Comparison of ENCODE assay signal across 15 cellular contexts in genomic region chr3:12222765-12223485, GRCh38.
DNase-seq lines count a peak whose midpoint lies in the region; ATAC-seq and TF ChIP-seq lines count a peak whose summit lies in the region.
"Had no signal": no experiment of that assay in that cellular context is flagged by ENCODE, and none has a peak within 500 bp of the region (broad histone marks: within the 10 kb centered on the region; RNA-seq: fewer than 3 reads in every experiment).

No MANE protein-coding gene starts in this region.

- H2AFZ ChIP-seq in osteoblast (ENCODE audit: low read length), result no peak overlapping the region

- H3K27me3 Mint-ChIP-seq in immature natural killer cell (ENCODE audit: low read depth in 3 of 3), result peaks cover 2 to 3% (median 3%) of the 10 kb centered on the region in 3 donors

- no peak overlapping the region for H3K4me3 ChIP-seq in NB4 (ENCODE audit: low read depth, low read length)
- no peak overlapping the region for H3K4me3 ChIP-seq in osteoblast (ENCODE audit: insufficient read depth, low read length)
- H3K4me3 ChIP-seq: GM12878 had no signal

- no peaks in the 10 kb centered on the region for H3K9me3 ChIP-seq in osteoblast (ENCODE audit: low read depth, low read length)

- peaks cover 0 to 19% (median 4%) of the 10 kb centered on the region in 6 donors for H3K9me3 Mint-ChIP-seq in immature natural killer cell
- H3K9me3 Mint-ChIP-seq: H9 had no signal

- no peak overlapping the region for H3K27ac ChIP-seq in osteoblast (ENCODE audit: low read depth, low read length)

- H3K4me3 Mint-ChIP-seq in immature natural killer cell, result no peak overlapping the region
- H3K4me3 Mint-ChIP-seq: brain, H9 had no signal

- peaks cover 27% of the 10 kb centered on the region for H3K4me1 ChIP-seq in osteoblast (ENCODE audit: insufficient read depth, low read length)

- no peaks in the 10 kb centered on the region for H3K4me1 Mint-ChIP-seq in immature natural killer cell
- H3K4me1 Mint-ChIP-seq: brain had no signal

- ATAC-seq in esophagus mucosa, result peak; percentile 67
- ATAC-seq in left ventricle myocardium superior, result no peak
- ATAC-seq: GM12878, Right ventricle myocardium inferior had no signal

- H3K79me2 ChIP-seq in osteoblast (ENCODE audit: insufficient read depth, low read length), result no peaks in the 10 kb centered on the region

- no peak overlapping the region for H3K27ac Mint-ChIP-seq in immature natural killer cell
- H3K27ac Mint-ChIP-seq: brain, H9 had no signal

- intact Hi-C loops in left ventricle myocardium superior (cut with micrococcal nuclease), result no loop called here

- DNase-seq in ELR (ENCODE audit: low read depth), result peak; percentile 61
- DNase-seq in NB4 (ENCODE audit: low read depth), result peak; percentile 58
- DNase-seq in osteoblast (ENCODE audit: insufficient read length, low spot score, missing footprints), result peak; percentile 77
- DNase-seq in T-helper 2 cell, result no peak
- DNase-seq in anterior cingulate cortex (lab: John Stamatoyannopoulos, UW), result no peak
- DNase-seq in immature natural killer cell, result no peak
- no peak for DNase-seq in left ventricle myocardium superior
- DNase-seq: activated T-cell treated with anti-CD3 and anti-CD28 coated beads, Interleukin-2, amount 50 U/mL, for 1 hour; H9; islet precursor cell; NCI-H446 had no signal

- peak overlapping the region; percentile 37 for H3K4me2 ChIP-seq in osteoblast (ENCODE audit: insufficient read depth, low read length)

- peaks cover 3% of the 10 kb centered on the region for H3K27me3 ChIP-seq in osteoblast (ENCODE audit: insufficient read depth, low read length)

- TF ChIP-seq POLR2A in NB4 (IDR thresholded peaks at IDR 0.05; ENCODE audit: extremely low read depth, insufficient read length), result no peak

- TF ChIP-seq CTCF in NB4 (IDR thresholded peaks at IDR 0.05; ENCODE audit: low read depth, low read length) (no peak), osteoblast (IDR thresholded peaks at IDR 0.05; ENCODE audit: extremely low read depth, low read depth, low read length) (no peak)

- H3K36me3 ChIP-seq in osteoblast (ENCODE audit: insufficient read depth, low read length), result no peaks in the 10 kb centered on the region

- H3K36me3 Mint-ChIP-seq in immature natural killer cell, result no peaks in the 10 kb centered on the region

- H4K20me1 ChIP-seq in osteoblast (ENCODE audit: insufficient read depth, low read length), result no peaks in the 10 kb centered on the region

Comparison
In these comparisons a context has a peak if more than half of its experiments do, and no peak if none do; other contexts are left out.
1. DNase-seq: peak in ELR (single experiment), NB4 (single experiment) and osteoblast (single experiment); none in T-helper 2 cell (0 of 5), anterior cingulate cortex (0 of 58), immature natural killer cell (0 of 3) and left ventricle myocardium superior (single experiment).